In the genomic region with DNA sequence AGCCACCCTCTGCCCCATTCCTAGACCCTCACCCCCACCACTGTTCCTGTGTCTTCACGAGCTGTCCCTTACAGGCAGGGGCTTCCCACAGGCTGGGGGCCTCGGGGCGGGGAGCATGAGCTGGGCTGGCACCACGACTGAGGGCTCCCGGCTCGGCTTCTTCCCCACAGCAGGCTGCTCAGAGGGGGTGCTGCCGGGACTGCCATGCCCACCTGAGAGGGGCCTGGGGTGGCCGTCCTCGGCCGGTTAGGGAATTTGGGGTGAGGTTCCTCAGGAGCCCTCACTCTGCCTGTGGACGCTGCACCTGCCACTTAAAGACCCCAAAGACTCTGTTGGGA, we compare ENCODE assay signal across 25 cellular contexts. TPM values are rescaled to one million over a fixed set of nuclear protein-coding genes. Genes with fewer than 3 reads are reported as not detected.
DNase-seq lines count a peak whose midpoint lies in the region; ATAC-seq, FAIRE-seq and TF ChIP-seq lines count a peak whose summit lies in the region.
"Had no signal": no experiment of that assay in that cellular context is flagged by ENCODE, and none has a peak within 500 bp of the region (broad histone marks: within the 10 kb centered on the region; RNA-seq: fewer than 3 reads in every experiment).

No MANE protein-coding gene starts in this region.

- in situ Hi-C loops in HAP-1 (cut with MboI; ENCODE audit: low sequenced_read_pairs), result no loop called here

- no peaks in the 10 kb centered on the region for H3K79me2 ChIP-seq in osteoblast (ENCODE audit: insufficient read depth, low read length)

- TF ChIP-seq CTCF in kidney (IDR thresholded peaks at IDR 0.05; ENCODE audit: borderline replicate concordance, extremely low read depth, insufficient read depth), result no peak
- no peak for TF ChIP-seq CTCF in osteoblast (IDR thresholded peaks at IDR 0.05; ENCODE audit: extremely low read depth, low read depth, low read length)

- H3K9ac ChIP-seq in kidney (ENCODE audit: low read length in 2 of 2), result no peak overlapping the region
- H3K9ac ChIP-seq: BLaER1 treated with 17β-estradiol and CSF1 and Interleukin-3, amounts not matched to agents 10 nM and 100 nM; GM23248 had no signal

- peaks cover 6% of the 10 kb centered on the region for H3K4me1 Mint-ChIP-seq in stimulated activated naive CD8-positive, alpha-beta T cell treated with anti-CD3 and anti-CD28 coated beads, Interleukin-15, amount 100 ng/mL, for 72 hours
- H3K4me1 Mint-ChIP-seq: CD14-positive monocyte; CD8-positive, alpha-beta memory T cell had no signal

- H3K36me3 ChIP-seq in kidney (ENCODE audit: control insufficient read depth in 1 of 2, insufficient read depth in 2 of 2, low read length in 2 of 2), result no peaks in the 10 kb centered on the region
- peaks cover 7% of the 10 kb centered on the region for H3K36me3 ChIP-seq in osteoblast (ENCODE audit: insufficient read depth, low read length)
- H3K36me3 ChIP-seq in HAP-1 (replicated peaks), result peaks cover 9% of the 10 kb centered on the region
- H3K36me3 ChIP-seq: BE2C had no signal

- peak overlapping the region in 1 of 2 donors; percentile 96 for H3K27ac Mint-ChIP-seq in stimulated activated naive CD8-positive, alpha-beta T cell treated with anti-CD3 and anti-CD28 coated beads, Interleukin-15, amount 100 ng/mL, for 72 hours
- H3K27ac Mint-ChIP-seq: CD4-positive, alpha-beta T cell; CD8-positive, alpha-beta memory T cell; H9; HFFc6 had no signal

- no peaks in the 10 kb centered on the region for H3K27me3 ChIP-seq in osteoblast (ENCODE audit: insufficient read depth, low read length)
- no peaks in the 10 kb centered on the region for H3K27me3 ChIP-seq in HAP-1 (ENCODE audit: low read depth)
- H3K27me3 ChIP-seq: BE2C; BLaER1 treated with 17β-estradiol and CSF1 and Interleukin-3, amounts not matched to agents 10 nM and 100 nM had no signal

- H3K4me2 ChIP-seq in osteoblast (ENCODE audit: insufficient read depth, low read length), result no peak overlapping the region
- H3K4me2 ChIP-seq: A549 had no signal

- ATAC-seq in stimulated activated naive CD8-positive, alpha-beta T cell treated with anti-CD3 and anti-CD28 coated beads, Interleukin-15, amount 100 ng/mL, for 72 hours, result peak; percentile 0
- no peak for ATAC-seq in stimulated activated naive CD8-positive, alpha-beta T cell treated with anti-CD3 and anti-CD28 coated beads, Interleukin-15, Interleukin-2, amounts not matched to agents 100 U/mL and 50 U/mL, for 24 hours
- ATAC-seq in left ventricle myocardium superior, result no peak
- ATAC-seq: GM12878 had no signal

- intact Hi-C loops in kidney (cut with DNase I) (no loop called here), left ventricle myocardium superior (cut with micrococcal nuclease) (no loop called here)

- H3K4me3 ChIP-seq in kidney (ENCODE audit: low read length in 2 of 2), result no peak overlapping the region
- H3K4me3 ChIP-seq in osteoblast (ENCODE audit: insufficient read depth, low read length), result no peak overlapping the region
- no peak overlapping the region for H3K4me3 ChIP-seq in HAP-1
- H3K4me3 ChIP-seq: A549; BLaER1 treated with 17β-estradiol and CSF1 and Interleukin-3, amounts not matched to agents 10 nM and 100 nM; GM12878; GM23248 had no signal

- no peak for FAIRE-seq in kidney (lab: Jason Lieb, UNC)
- FAIRE-seq: A549, D721Med, GM12878, GM19239 had no signal

- no peaks in the 10 kb centered on the region for H4K20me1 ChIP-seq in osteoblast (ENCODE audit: insufficient read depth, low read length)

- no peak overlapping the region for H2AFZ ChIP-seq in osteoblast (ENCODE audit: low read length)
- H2AFZ ChIP-seq: GM23248 had no signal

- H3K27ac ChIP-seq in kidney (ENCODE audit: low read depth in 2 of 2, low read length in 2 of 2) (no peak overlapping the region), osteoblast (ENCODE audit: low read depth, low read length) (no peak overlapping the region)
- H3K27ac ChIP-seq: A549; BLaER1 treated with 17β-estradiol and CSF1 and Interleukin-3, amounts not matched to agents 10 nM and 100 nM; GM23248 had no signal

- no peaks in the 10 kb centered on the region for H3K9me3 Mint-ChIP-seq in stimulated activated naive CD8-positive, alpha-beta T cell treated with anti-CD3 and anti-CD28 coated beads, Interleukin-15, amount 100 ng/mL, for 72 hours
- H3K9me3 Mint-ChIP-seq: CD4-positive, alpha-beta T cell; CD8-positive, alpha-beta memory T cell; H9; HFFc6 had no signal

- peaks cover 3 to 12% of the 10 kb centered on the region in 2 donors for H3K4me1 ChIP-seq in kidney (ENCODE audit: control insufficient read depth in 1 of 2, insufficient read depth in 1 of 2, low read depth in 1 of 2, low read length in 2 of 2)
- H3K4me1 ChIP-seq in osteoblast (ENCODE audit: insufficient read depth, low read length), result no peaks in the 10 kb centered on the region
- H3K4me1 ChIP-seq in HAP-1, result no peaks in the 10 kb centered on the region
- H3K4me1 ChIP-seq: A549, BE2C had no signal

- H3K4me3 Mint-ChIP-seq in stimulated activated naive CD8-positive, alpha-beta T cell treated with anti-CD3 and anti-CD28 coated beads, Interleukin-15, amount 100 ng/mL, for 72 hours, result no peak overlapping the region
- H3K4me3 Mint-ChIP-seq: CD14-positive monocyte; CD4-positive, alpha-beta T cell; CD8-positive, alpha-beta memory T cell; H9; HFFc6 had no signal

- peak in 1 of 2 donors; percentile 26 for DNase-seq in stimulated activated naive CD8-positive, alpha-beta T cell treated with anti-CD3 and anti-CD28 coated beads, Interleukin-15, amount 100 ng/mL, for 72 hours
- DNase-seq in stimulated activated naive CD8-positive, alpha-beta T cell treated with anti-CD3 and anti-CD28 coated beads, Interleukin-15, Interleukin-2, amounts not matched to agents 100 U/mL and 50 U/mL, for 24 hours, result no peak
- DNase-seq in kidney, result peak; percentile 68
- peak; percentile 44 for DNase-seq in osteoblast (ENCODE audit: insufficient read length, low spot score, missing footprints)
- no peak for DNase-seq in left ventricle myocardium superior
- no peak for DNase-seq in HAP-1 (ENCODE audit: low spot score in 2 of 2)
- DNase-seq: 8988T; ACHN; AML-193; BE2C; CD4-positive, alpha-beta T cell; CD8-positive, alpha-beta memory T cell; DMS79; EL; GDM1; GM23248; H9; HFFc6 had no signal

- H3K9me3 ChIP-seq in kidney (ENCODE audit: control insufficient read depth in 1 of 2, low read length in 2 of 2) (no peaks in the 10 kb centered on the region), osteoblast (ENCODE audit: low read depth, low read length) (no peaks in the 10 kb centered on the region), HAP-1 (no peaks in the 10 kb centered on the region)
- H3K9me3 ChIP-seq: A549; BE2C; BLaER1 treated with 17β-estradiol and CSF1 and Interleukin-3, amounts not matched to agents 10 nM and 100 nM had no signal

- H3K27me3 Mint-ChIP-seq in stimulated activated naive CD8-positive, alpha-beta T cell treated with anti-CD3 and anti-CD28 coated beads, Interleukin-15, amount 100 ng/mL, for 72 hours, result no peaks in the 10 kb centered on the region
- H3K27me3 Mint-ChIP-seq: CD4-positive, alpha-beta T cell had no signal

RNA-seq across cellular contexts. Expression of gene SLC25A47, which starts 6.8 kb away (rescaled TPM):
- total RNA-seq in kidney, result not detected
- 1.0 TPM for polyA plus RNA-seq in kidney (ENCODE audit: insufficient read depth, low read depth, low replicate concordance)
- total RNA-seq in osteoblast, result not detected in 2 replicates
- total RNA-seq in left ventricle myocardium superior, result not detected
- total RNA-seq: CD4-positive, alpha-beta T cell; CD8-positive, alpha-beta memory T cell; GM12878; GM23248; H4; HFFc6 had no signal
- polyA plus RNA-seq: A549; CD14-positive monocyte; CD8-positive, alpha-beta memory T cell; GM23248 had no signal

RNA-seq across cellular contexts. Expression of gene SLC25A29, which starts 23.7 kb away (rescaled TPM):
- total RNA-seq in kidney (152 TPM), osteoblast (11.8 and 19.9 TPM in 2 replicates), left ventricle myocardium superior (16.5 TPM)
- polyA plus RNA-seq in kidney (ENCODE audit: insufficient read depth, low read depth, low replicate concordance), result 88.5 TPM

RNA-seq across cellular contexts. Expression of gene WDR25, which starts 46.3 kb away (rescaled TPM):
- total RNA-seq in kidney (12.9 TPM), osteoblast (18.0 and 22.1 TPM in 2 replicates), left ventricle myocardium superior (4.5 TPM)
- 11.7 TPM for polyA plus RNA-seq in kidney (ENCODE audit: insufficient read depth, low read depth, low replicate concordance)

Comparison
In these comparisons a context has a peak if more than half of its experiments do, and no peak if none do; other contexts are left out.
1. DNase-seq: peak in kidney (single experiment) and osteoblast (single experiment); none in stimulated activated naive CD8-positive, alpha-beta T cell treated with anti-CD3 and anti-CD28 coated beads, Interleukin-15, Interleukin-2, amounts not matched to agents 100 U/mL and 50 U/mL, for 24 hours (single experiment), left ventricle myocardium superior (single experiment) and HAP-1 (0 of 2).